ENCODE assay signal across 8 cellular contexts in genomic region chr13:26184791-26185250, GRCh38. TPM values are rescaled to one million over a fixed set of nuclear protein-coding genes. Genes with fewer than 3 reads are reported as not detected.
DNase-seq lines count a peak whose midpoint lies in the region; ATAC-seq and TF ChIP-seq lines count a peak whose summit lies in the region.

No MANE protein-coding gene starts in this region.

- peak overlapping the region; percentile 76 for H3K27ac Mint-ChIP-seq in activated naive CD8-positive, alpha-beta T cell treated with anti-CD3 and anti-CD28 coated beads, Interleukin-2, amount 50 U/mL, for 24 hours

- no peaks in the 10 kb centered on the region for H3K36me3 ChIP-seq in gastrocnemius medialis

- H3K27me3 Mint-ChIP-seq in activated naive CD8-positive, alpha-beta T cell treated with anti-CD3 and anti-CD28 coated beads, Interleukin-2, amount 50 U/mL, for 24 hours: no peaks in the 10 kb centered on the region

- H3K4me3 Mint-ChIP-seq in activated naive CD8-positive, alpha-beta T cell treated with anti-CD3 and anti-CD28 coated beads, Interleukin-2, amount 50 U/mL, for 24 hours: no peak overlapping the region

- no peak overlapping the region for H3K4me3 ChIP-seq in gastrocnemius medialis

- H3K4me1 ChIP-seq in gastrocnemius medialis: peaks cover 0 to 7% of the 10 kb centered on the region in 2 donors

- ATAC-seq in GM21619 (IDR thresholded peaks at IDR 0.05; ENCODE audit: unreplicated experiment): peak; percentile 36
- ATAC-seq in activated naive CD8-positive, alpha-beta T cell treated with anti-CD3 and anti-CD28 coated beads, Interleukin-2, amount 50 U/mL, for 24 hours: no peak
- peak; percentile 49 for ATAC-seq in left ventricle myocardium superior
- ATAC-seq in gastrocnemius medialis: peak; percentile 48 to 60
- ATAC-seq in GM18517 (IDR thresholded peaks at IDR 0.05; ENCODE audit: unreplicated experiment): no peak

- H3K27ac ChIP-seq in gastrocnemius medialis: no peak overlapping the region

- peaks cover 26% of the 10 kb centered on the region for H3K4me1 Mint-ChIP-seq in activated naive CD8-positive, alpha-beta T cell treated with anti-CD3 and anti-CD28 coated beads, Interleukin-2, amount 50 U/mL, for 24 hours

- no peaks in the 10 kb centered on the region for H3K27me3 ChIP-seq in gastrocnemius medialis

- intact Hi-C loops in left ventricle myocardium superior (cut with micrococcal nuclease) (loop anchor here (5.0 to 10.0 kb wide), 2 partner anchors 312 to 510 kb away; no protein-coding TSS in a partner anchor), gastrocnemius medialis (cut with DNase I; ENCODE audit: low total_unique reads) (loop anchor here (1.0 to 5.0 kb wide), 5 partner anchors 67 to 513 kb away; partner anchors contain the start of gene CDK8)

- no peak for TF ChIP-seq POLR2A in gastrocnemius medialis (IDR thresholded peaks at IDR 0.05)

- in situ Hi-C loops in gastrocnemius medialis (cut with MboI; ENCODE audit: low sequenced_read_pairs in 4 of 4): loop anchor here (5.0 to 25.0 kb wide), 8 partner anchors 302 to 752 kb away; no protein-coding TSS in a partner anchor

- H3K9me3 Mint-ChIP-seq in activated naive CD8-positive, alpha-beta T cell treated with anti-CD3 and anti-CD28 coated beads, Interleukin-2, amount 50 U/mL, for 24 hours: no peaks in the 10 kb centered on the region

- no peaks in the 10 kb centered on the region for H3K9me3 ChIP-seq in gastrocnemius medialis

- H3K36me3 Mint-ChIP-seq in activated naive CD8-positive, alpha-beta T cell treated with anti-CD3 and anti-CD28 coated beads, Interleukin-2, amount 50 U/mL, for 24 hours (ENCODE audit: low read depth): no peaks in the 10 kb centered on the region

- TF ChIP-seq CTCF in gastrocnemius medialis (IDR thresholded peaks at IDR 0.05 in 4 of 5, conservative IDR thresholded peaks at IDR 0.05 in 1 of 5): peak; percentile 75 to 89 (median 78)

- DNase-seq in COLO829 (ENCODE audit: low spot score) (peak; percentile 35), NCI-H1105 (lab: John Stamatoyannopoulos, UW) (peak; percentile 22), SW480 (ENCODE audit: low spot score) (peak; percentile 74), left ventricle myocardium superior (peak; percentile 53), gastrocnemius medialis (peak in 1 of 2 donors; percentile 48)
- DNase-seq in activated naive CD8-positive, alpha-beta T cell treated with anti-CD3 and anti-CD28 coated beads, Interleukin-2, amount 50 U/mL, for 24 hours: peak; percentile 68

RNA-seq across cellular contexts. Expression of gene RNF6, which starts 37.3 kb away (rescaled TPM):
- total RNA-seq in left ventricle myocardium superior (19.2 TPM), gastrocnemius medialis (10 to 100 TPM; 28.6 to 36.1 (median 32.2) TPM)

Comparison
In these comparisons a context has a peak if more than half of its experiments do, and no peak if none do; other contexts are left out.
1. ATAC-seq: peak in GM21619 (single experiment), left ventricle myocardium superior (single experiment) and gastrocnemius medialis (2 of 2); none in activated naive CD8-positive, alpha-beta T cell treated with anti-CD3 and anti-CD28 coated beads, Interleukin-2, amount 50 U/mL, for 24 hours (single experiment) and GM18517 (single experiment).